11 cellular contexts compared by ENCODE assay signal in the genomic region with DNA sequence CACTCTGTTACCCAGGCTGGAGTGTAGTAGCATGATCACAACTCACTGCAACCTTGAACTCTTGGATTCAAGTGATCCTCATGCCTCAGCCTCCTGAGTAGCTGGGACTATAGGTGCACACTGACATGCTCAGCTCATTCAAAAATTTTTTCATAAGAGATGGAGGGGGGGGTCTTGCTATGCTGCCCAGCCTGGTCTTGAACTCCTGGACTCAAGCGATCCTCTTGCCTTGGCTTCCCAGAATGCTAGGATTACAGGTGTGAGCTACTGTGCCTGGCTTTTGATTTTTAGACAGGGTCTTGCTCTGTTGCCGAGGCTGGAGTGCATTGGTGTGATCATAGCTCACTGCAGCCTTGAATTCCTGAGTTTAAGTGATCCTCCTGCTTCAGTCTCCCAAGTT. TPM values are rescaled to one million over a fixed set of nuclear protein-coding genes. Genes with fewer than 3 reads are reported as not detected.
"Had no signal": no experiment of that assay in that cellular context is flagged by ENCODE, and none has a peak within 500 bp of the region (broad histone marks: within the 10 kb centered on the region; RNA-seq: fewer than 3 reads in every experiment).

No MANE protein-coding gene starts in this region.

- H3K9ac ChIP-seq: GM23248 had no signal

- H3K9me3 ChIP-seq: HAP-1 had no signal

- FAIRE-seq: H1, H54 had no signal

- DNase-seq: GM23248, GOT3, H7, H9, HCEC 1CT, HFFc6 had no signal

- H3K4me1 ChIP-seq: HAP-1 had no signal

- H3K27ac ChIP-seq: GM23248 had no signal

- ATAC-seq: GM23338, HCT116 had no signal

- H2AFZ ChIP-seq: GM23248, GM23338 had no signal

- H3K4me2 ChIP-seq: GM23338 had no signal

- H3K4me3 ChIP-seq: GM23248, GM23338, HAP-1 had no signal

- H3K36me3 ChIP-seq: HAP-1 had no signal

RNA-seq across cellular contexts. Expression of a gene that starts 14.0 kb away (rescaled TPM):
- total RNA-seq: GM23248, GM23338, H7, HFFc6 had no signal
- polyA plus RNA-seq: GM23248, GM23338 had no signal

RNA-seq across cellular contexts. Expression of a gene that starts 25.0 kb away (rescaled TPM):
- total RNA-seq: GM23248, GM23338 had no signal
- polyA plus RNA-seq: GM23248, GM23338 had no signal
